Comparison of ENCODE assay signal across 28 cellular contexts in genomic region chr13:80802946-80803345, GRCh38.
"Had no signal": no experiment of that assay in that cellular context is flagged by ENCODE, and none has a peak within 500 bp of the region (broad histone marks: within the 10 kb centered on the region; RNA-seq: fewer than 3 reads in every experiment).

No MANE protein-coding gene starts in this region.

- H3K36me3 ChIP-seq: gastroesophageal sphincter, heart left ventricle, lower lobe of right lung, neutrophil, prostate gland, sigmoid colon, tibial artery had no signal

- H3K27ac ChIP-seq: dorsolateral prefrontal cortex, epithelial cell of prostate, gastroesophageal sphincter, heart left ventricle, hepatocyte, lower lobe of right lung, neutrophil, parathyroid adenoma, prostate gland, sigmoid colon, testis, tibial artery had no signal

- DNase-seq: cerebellar nuclear complex; dorsolateral prefrontal cortex; effector CD4-positive, alpha-beta T cell; foreskin fibroblast; left ventricle myocardium superior; lower lobe of right lung; mucosa of descending colon; naive B cell; sigmoid colon; stimulated activated CD4-positive, alpha-beta T cell treated with anti-CD3 and anti-CD28 coated beads, Interleukin-2, amount 100 ng/mL, for 24 hours; stimulated activated CD4-positive, alpha-beta T cell treated with anti-CD3 and anti-CD28 coated beads, Interleukin-4, amount 100 ng/mL, for 4 hours; stimulated activated naive CD8-positive, alpha-beta T cell treated with anti-CD3 and anti-CD28 coated beads, Interleukin-15, Interleukin-2, amounts not matched to agents 100 U/mL and 50 U/mL, for 24 hours; substantia nigra; testis; tibial artery had no signal

- H3K4me3 ChIP-seq: dorsolateral prefrontal cortex, gastroesophageal sphincter, heart left ventricle, hepatocyte, lower lobe of right lung, mucosa of descending colon, prostate gland, sigmoid colon, testis, tibial artery had no signal

- H3K4me1 Mint-ChIP-seq: naive B cell; neural crest cell; stimulated activated memory B cell treated with anti-CD40 and anti-IgM and Interleukin-4, amounts not matched to agents 10 μg/mL and 1 μg/mL and 100 μg/mL, for 72 hours had no signal

- H3K9ac ChIP-seq: parathyroid adenoma had no signal

- H3K27me3 Mint-ChIP-seq: naive B cell; natural killer cell treated with Interleukin-12 subunit alpha and Interleukin-12 subunit beta and Interleukin-15 and Interleukin-18, amount 100 ng/mL, for 72 hours; stimulated activated memory B cell treated with anti-CD40 and anti-IgM and Interleukin-4, amounts not matched to agents 10 μg/mL and 1 μg/mL and 100 μg/mL, for 72 hours; type B pancreatic cell had no signal

- H3K27ac Mint-ChIP-seq: natural killer cell treated with Interleukin-12 subunit alpha and Interleukin-12 subunit beta and Interleukin-15 and Interleukin-18, amount 100 ng/mL, for 72 hours; stimulated activated memory B cell treated with anti-CD40 and anti-IgM and Interleukin-4, amounts not matched to agents 10 μg/mL and 1 μg/mL and 100 μg/mL, for 72 hours; type B pancreatic cell had no signal

- ATAC-seq: esophagus mucosa; gastroesophageal sphincter; heart left ventricle; left ventricle myocardium superior; lower lobe of right lung; mucosa of descending colon; natural killer cell treated with Interleukin-12 subunit alpha and Interleukin-12 subunit beta and Interleukin-15 and Interleukin-18, amount 100 ng/mL, for 72 hours; right cardiac atrium; stimulated activated memory B cell treated with anti-CD40 and anti-IgM and Interleukin-4, amounts not matched to agents 10 μg/mL and 1 μg/mL and 100 μg/mL, for 72 hours; stimulated activated naive CD8-positive, alpha-beta T cell treated with anti-CD3 and anti-CD28 coated beads, Interleukin-15, Interleukin-2, amounts not matched to agents 100 U/mL and 50 U/mL, for 24 hours had no signal

- H3K4me3 Mint-ChIP-seq: naive B cell; natural killer cell treated with Interleukin-12 subunit alpha and Interleukin-12 subunit beta and Interleukin-15 and Interleukin-18, amount 100 ng/mL, for 72 hours; neural crest cell; stimulated activated memory B cell treated with anti-CD40 and anti-IgM and Interleukin-4, amounts not matched to agents 10 μg/mL and 1 μg/mL and 100 μg/mL, for 72 hours; type B pancreatic cell had no signal

- H3K9me3 Mint-ChIP-seq: naive B cell; natural killer cell treated with Interleukin-12 subunit alpha and Interleukin-12 subunit beta and Interleukin-15 and Interleukin-18, amount 100 ng/mL, for 72 hours; neural crest cell; type B pancreatic cell had no signal

- H3K4me1 ChIP-seq: gastroesophageal sphincter, heart left ventricle, lower lobe of right lung, parathyroid adenoma, prostate gland, sigmoid colon, testis, tibial artery had no signal

- H3K4me2 ChIP-seq: hepatocyte had no signal

- H3K79me2 ChIP-seq: hepatocyte, parathyroid adenoma had no signal

- H3K27me3 ChIP-seq: dorsolateral prefrontal cortex, gastroesophageal sphincter, heart left ventricle, hepatocyte, neutrophil, sigmoid colon, testis, tibial artery had no signal

- H3K36me3 Mint-ChIP-seq: naive B cell; natural killer cell treated with Interleukin-12 subunit alpha and Interleukin-12 subunit beta and Interleukin-15 and Interleukin-18, amount 100 ng/mL, for 72 hours; stimulated activated memory B cell treated with anti-CD40 and anti-IgM and Interleukin-4, amounts not matched to agents 10 μg/mL and 1 μg/mL and 100 μg/mL, for 72 hours; type B pancreatic cell had no signal

- H3K9me3 ChIP-seq: gastroesophageal sphincter, heart left ventricle, lower lobe of right lung, mucosa of descending colon, neutrophil, prostate gland, sigmoid colon, testis, tibial artery had no signal
